In genomic region chr4:100188829-100189228, GRCh38 we compare ENCODE assay signal across 11 cellular contexts. TPM values are rescaled to one million over a fixed set of nuclear protein-coding genes. Genes with fewer than 3 reads are reported as not detected.
DNase-seq lines count a peak whose midpoint lies in the region; ATAC-seq and TF ChIP-seq lines count a peak whose summit lies in the region.
"Had no signal": no experiment of that assay in that cellular context is flagged by ENCODE, and none has a peak within 500 bp of the region (broad histone marks: within the 10 kb centered on the region; RNA-seq: fewer than 3 reads in every experiment).

No MANE protein-coding gene starts in this region.

- ATAC-seq in GM21515 (IDR thresholded peaks at IDR 0.05; ENCODE audit: unreplicated experiment) (no peak), HG03520 (IDR thresholded peaks at IDR 0.05; ENCODE audit: unreplicated experiment) (no peak)

- TF ChIP-seq CTCF in coronary artery (IDR thresholded peaks at IDR 0.05) (no peak), osteocyte (IDR thresholded peaks at IDR 0.05) (no peak)

- H3K4me1 Mint-ChIP-seq in osteocyte (ENCODE audit: unreplicated experiment) = peaks cover 17% of the 10 kb centered on the region

- DNase-seq in NCI-H187 treated with DMSO at 0.1 percent for 48 hours (lab: John Stamatoyannopoulos, UW) (peak; percentile 11), NCI-H187 (lab: John Stamatoyannopoulos, UW) (no peak), LoVo (ENCODE audit: low spot score) (peak; percentile 21), coronary artery (ENCODE audit: low spot score) (no peak), osteocyte (ENCODE audit: extremely low spot score, unreplicated experiment) (no peak), anterior cingulate cortex (lab: John Stamatoyannopoulos, UW) (no peak)
- DNase-seq: dermis blood vessel endothelial cell, NCI-H1092, posterior cingulate gyrus had no signal

- H3K36me3 Mint-ChIP-seq in osteocyte (ENCODE audit: unreplicated experiment) = no peaks in the 10 kb centered on the region

- no peak overlapping the region for H3K27ac Mint-ChIP-seq in osteocyte (ENCODE audit: unreplicated experiment)

- peak overlapping the region; percentile 74 for H3K4me3 Mint-ChIP-seq in osteocyte (ENCODE audit: unreplicated experiment)

- no peak overlapping the region for H3K27ac ChIP-seq in coronary artery

- no peaks in the 10 kb centered on the region for H3K9me3 Mint-ChIP-seq in osteocyte (ENCODE audit: unreplicated experiment)

- H3K4me3 ChIP-seq in coronary artery = peak overlapping the region; percentile 79

- peaks cover 31% of the 10 kb centered on the region for H3K27me3 Mint-ChIP-seq in osteocyte (ENCODE audit: unreplicated experiment)

RNA-seq across cellular contexts. Expression of gene DDIT4L, which starts 1.4 kb away (rescaled TPM):
- 0.60 and 0.78 TPM in 2 replicates for total RNA-seq in osteocyte

Comparison
In these comparisons a context has a peak if more than half of its experiments do, and no peak if none do; other contexts are left out.
1. DNase-seq: peak in NCI-H187 treated with DMSO at 0.1 percent for 48 hours (single experiment) and LoVo (single experiment); none in NCI-H187 (0 of 2), coronary artery (single experiment), osteocyte (single experiment) and anterior cingulate cortex (0 of 58).